In the genomic region with DNA sequence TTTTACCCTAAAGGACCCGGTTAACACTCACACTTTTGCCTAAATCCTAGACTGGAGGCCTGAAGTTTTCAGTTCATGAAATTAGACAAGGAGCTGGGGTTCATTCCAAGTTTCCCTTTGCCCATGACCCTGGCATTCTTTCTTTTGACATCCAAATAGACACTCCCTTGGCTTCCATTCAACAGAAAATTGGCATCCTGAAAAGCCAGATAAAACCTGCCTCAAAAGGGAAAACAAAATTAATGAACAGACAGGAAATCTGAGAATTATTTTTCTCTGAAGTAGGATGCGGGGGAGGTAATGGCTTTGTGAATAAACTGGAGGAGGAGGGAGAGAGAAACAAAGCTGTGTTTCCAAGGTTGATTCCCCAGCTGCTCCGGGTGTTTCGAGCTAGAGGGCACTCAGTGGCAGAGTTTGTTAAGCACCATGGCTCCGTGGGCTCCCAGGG, we compare ENCODE assay signal across 12 cellular contexts. TPM values are rescaled to one million over a fixed set of nuclear protein-coding genes. Genes with fewer than 3 reads are reported as not detected.
DNase-seq lines count a peak whose midpoint lies in the region; ATAC-seq and TF ChIP-seq lines count a peak whose summit lies in the region.
"Had no signal": no experiment of that assay in that cellular context is flagged by ENCODE, and none has a peak within 500 bp of the region (broad histone marks: within the 10 kb centered on the region; RNA-seq: fewer than 3 reads in every experiment).

No MANE protein-coding gene starts in this region.

- peaks cover 33% of the 10 kb centered on the region for H3K4me1 ChIP-seq in body of pancreas
- H3K4me1 ChIP-seq in Karpas-422 (ENCODE audit: low read length) = no peaks in the 10 kb centered on the region

- H2AFZ ChIP-seq in Karpas-422 (ENCODE audit: low read length) = no peak overlapping the region

- no peak overlapping the region for H3K9ac ChIP-seq in Karpas-422 (ENCODE audit: low read length)

- no peak overlapping the region for H3K4me3 Mint-ChIP-seq in stimulated activated naive CD8-positive, alpha-beta T cell treated with anti-CD3 and anti-CD28 coated beads, Interleukin-15, amount 100 ng/mL, for 72 hours
- H3K4me3 Mint-ChIP-seq: activated CD8-positive, alpha-beta T cell treated with anti-CD3 and anti-CD28 coated beads for 36 hours had no signal

- intact Hi-C loops in body of pancreas (cut with DNase I) = no loop called here

- TF ChIP-seq CTCF in body of pancreas (IDR thresholded peaks at IDR 0.05) = no peak

- TF ChIP-seq POLR2A in body of pancreas (IDR thresholded peaks at IDR 0.05) = peak in 1 of 3 donors; percentile 11

- no peaks in the 10 kb centered on the region for H4K20me1 ChIP-seq in Karpas-422 (ENCODE audit: insufficient read depth, low read depth, low read length)

- no peak overlapping the region for H3K4me2 ChIP-seq in Karpas-422 (ENCODE audit: low read depth, low read length, poor library complexity, severe bottlenecking)

- H3K27me3 Mint-ChIP-seq in stimulated activated naive CD8-positive, alpha-beta T cell treated with anti-CD3 and anti-CD28 coated beads, Interleukin-15, amount 100 ng/mL, for 72 hours = no peaks in the 10 kb centered on the region
- H3K27me3 Mint-ChIP-seq: activated CD8-positive, alpha-beta T cell treated with anti-CD3 and anti-CD28 coated beads for 36 hours had no signal

- 9 to 11% methylated on average over 5 of the region's 5 CpGs for WGBS in body of pancreas, 2 donors

- H3K27me3 ChIP-seq in body of pancreas (no peaks in the 10 kb centered on the region), Karpas-422 (ENCODE audit: low read length) (no peaks in the 10 kb centered on the region)
- H3K27me3 ChIP-seq: gastroesophageal sphincter had no signal

- H3K9me3 ChIP-seq in body of pancreas (no peaks in the 10 kb centered on the region), Karpas-422 (ENCODE audit: low read length) (no peaks in the 10 kb centered on the region)

- H3K9me3 Mint-ChIP-seq in stimulated activated naive CD8-positive, alpha-beta T cell treated with anti-CD3 and anti-CD28 coated beads, Interleukin-15, amount 100 ng/mL, for 72 hours = peaks cover 9 to 12% of the 10 kb centered on the region in 2 donors

- no peaks in the 10 kb centered on the region for H3K36me3 ChIP-seq in body of pancreas (replicated peaks in 1 of 2; ENCODE audit: insufficient read depth in 1 of 2, low read depth in 2 of 2)
- no peaks in the 10 kb centered on the region for H3K36me3 ChIP-seq in Karpas-422 (ENCODE audit: insufficient read depth, low read length)
- H3K36me3 ChIP-seq: gastroesophageal sphincter had no signal

- ATAC-seq in body of pancreas (peak; percentile 79), GM18861 (IDR thresholded peaks at IDR 0.05; ENCODE audit: unreplicated experiment) (no peak)
- no peak for ATAC-seq in stimulated activated naive CD8-positive, alpha-beta T cell treated with anti-CD3 and anti-CD28 coated beads, Interleukin-15, amount 100 ng/mL, for 72 hours
- ATAC-seq: activated CD8-positive, alpha-beta T cell treated with anti-CD3 and anti-CD28 coated beads for 36 hours; gastroesophageal sphincter had no signal

- H3K4me1 Mint-ChIP-seq in stimulated activated naive CD8-positive, alpha-beta T cell treated with anti-CD3 and anti-CD28 coated beads, Interleukin-15, amount 100 ng/mL, for 72 hours = peaks cover 7% of the 10 kb centered on the region

- DNase-seq in Ammon's horn (ENCODE audit: low spot score) = peak; percentile 31
- peak; percentile 43 for DNase-seq in NCI-H2029 (lab: John Stamatoyannopoulos, UW)
- peak in 3 of 4 donors; percentile 37 to 66 (median 49) for DNase-seq in body of pancreas
- DNase-seq in mucosa of gallbladder (ENCODE audit: low spot score) = peak; percentile 71
- no peak for DNase-seq in stimulated activated naive CD8-positive, alpha-beta T cell treated with anti-CD3 and anti-CD28 coated beads, Interleukin-15, amount 100 ng/mL, for 72 hours
- DNase-seq in occipital lobe (lab: John Stamatoyannopoulos, UW) = no peak
- no peak for DNase-seq in Karpas-422
- DNase-seq: activated CD8-positive, alpha-beta T cell treated with anti-CD3 and anti-CD28 coated beads for 36 hours; SHP77 treated with DMSO at 0.1 percent for 48 hours; substantia nigra had no signal

- no peak overlapping the region for H3K4me3 ChIP-seq in body of pancreas
- no peak overlapping the region for H3K4me3 ChIP-seq in Karpas-422 (ENCODE audit: low read length)
- H3K4me3 ChIP-seq: gastroesophageal sphincter had no signal

- H3K27ac Mint-ChIP-seq in stimulated activated naive CD8-positive, alpha-beta T cell treated with anti-CD3 and anti-CD28 coated beads, Interleukin-15, amount 100 ng/mL, for 72 hours = no peak overlapping the region
- H3K27ac Mint-ChIP-seq: activated CD8-positive, alpha-beta T cell treated with anti-CD3 and anti-CD28 coated beads for 36 hours had no signal

- no peaks in the 10 kb centered on the region for H3K9me2 ChIP-seq in Karpas-422 (replicated peaks; ENCODE audit: insufficient read depth, low read length)

- peak overlapping the region; percentile 67 to 81 (median 78) for H3K27ac ChIP-seq in body of pancreas
- H3K27ac ChIP-seq in Karpas-422 (ENCODE audit: low read length) = no peak overlapping the region
- H3K27ac ChIP-seq: gastroesophageal sphincter had no signal

- H3K79me2 ChIP-seq in Karpas-422 (ENCODE audit: low read length) = no peaks in the 10 kb centered on the region

RNA-seq across cellular contexts. Expression of a gene that starts 41.0 kb away (rescaled TPM):
- total RNA-seq in body of pancreas (not detected), mucosa of gallbladder (not detected), occipital lobe (not detected)
- not detected in 2 replicates for total RNA-seq in Karpas-422 (2014; rRNA removed; shearing (Covaris generic); ENCODE audit: low replicate concordance)
- total RNA-seq: activated CD8-positive, alpha-beta T cell treated with anti-CD3 and anti-CD28 coated beads for 36 hours; gastroesophageal sphincter had no signal

Comparison
In these comparisons a context has a peak if more than half of its experiments do, and no peak if none do; other contexts are left out.
1. DNase-seq: peak in Ammon's horn (single experiment), NCI-H2029 (single experiment), body of pancreas (3 of 4) and mucosa of gallbladder (single experiment); none in stimulated activated naive CD8-positive, alpha-beta T cell treated with anti-CD3 and anti-CD28 coated beads, Interleukin-15, amount 100 ng/mL, for 72 hours (0 of 2), occipital lobe (single experiment) and Karpas-422 (single experiment).